Comparison of ENCODE assay signal across 1 cellular context in the genomic region with DNA sequence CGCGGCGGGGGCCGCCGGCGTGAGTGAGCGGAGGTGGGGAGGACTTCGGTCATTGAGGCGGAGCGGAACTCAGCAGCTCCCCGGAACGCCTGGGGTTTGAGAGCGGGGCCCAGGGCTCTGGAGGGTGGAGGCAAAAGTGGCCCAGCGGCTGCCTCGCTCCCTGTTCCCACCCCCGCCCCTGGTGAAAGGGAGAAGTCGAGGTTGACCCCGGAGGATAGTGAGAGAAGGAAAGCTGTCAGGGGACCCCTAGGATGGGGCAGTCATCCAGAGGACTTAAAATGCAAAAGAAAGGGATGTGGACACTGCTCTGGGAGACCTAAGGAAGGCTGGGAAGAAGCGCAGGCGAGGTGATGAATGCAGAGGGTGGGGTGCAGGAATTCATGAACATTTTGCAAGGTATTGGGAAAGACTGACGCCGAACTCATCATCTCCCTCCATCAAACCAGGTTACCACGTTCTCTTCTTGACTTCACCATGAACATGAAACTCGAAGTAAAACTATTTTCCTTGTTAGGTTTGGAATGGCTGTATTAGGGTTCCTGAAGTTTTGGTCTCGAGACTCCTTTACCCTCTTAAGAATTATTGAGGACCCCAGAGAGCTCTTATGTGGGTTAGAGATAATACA.
A peak's percentile ranks its signal among the peaks of the same experiment; 100 is the strongest.
TF ChIP-seq lines count a peak whose summit lies in the region.

No MANE protein-coding gene starts in this region.

TF ChIP-seq in IMR-90, 13 proteins besides CTCF, POLR2A, EP300 and RAD21:
- TF ChIP-seq CHD1 (IDR thresholded peaks at IDR 0.05; ENCODE audit: low read depth, low read length) (no peak), MAZ (IDR thresholded peaks at IDR 0.05; ENCODE audit: borderline replicate concordance, low read depth, low read length) (peak; percentile 39; the same call in 1 of the 2 replicates), CEBPB (IDR thresholded peaks at IDR 0.05; ENCODE audit: low read depth, low read length) (peak; percentile 79)
- TF ChIP-seq, protein P1, sequence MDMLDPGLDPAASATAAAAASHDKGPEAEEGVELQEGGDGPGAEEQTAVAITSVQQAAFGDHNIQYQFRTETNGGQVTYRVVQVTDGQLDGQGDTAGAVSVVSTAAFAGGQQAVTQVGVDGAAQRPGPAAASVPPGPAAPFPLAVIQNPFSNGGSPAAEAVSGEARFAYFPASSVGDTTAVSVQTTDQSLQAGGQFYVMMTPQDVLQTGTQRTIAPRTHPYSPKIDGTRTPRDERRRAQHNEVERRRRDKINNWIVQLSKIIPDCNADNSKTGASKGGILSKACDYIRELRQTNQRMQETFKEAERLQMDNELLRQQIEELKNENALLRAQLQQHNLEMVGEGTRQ (IDR thresholded peaks at IDR 0.05; ENCODE audit: low read depth, low read length): no peak
